29 cellular contexts compared by ENCODE assay signal in the genomic region with DNA sequence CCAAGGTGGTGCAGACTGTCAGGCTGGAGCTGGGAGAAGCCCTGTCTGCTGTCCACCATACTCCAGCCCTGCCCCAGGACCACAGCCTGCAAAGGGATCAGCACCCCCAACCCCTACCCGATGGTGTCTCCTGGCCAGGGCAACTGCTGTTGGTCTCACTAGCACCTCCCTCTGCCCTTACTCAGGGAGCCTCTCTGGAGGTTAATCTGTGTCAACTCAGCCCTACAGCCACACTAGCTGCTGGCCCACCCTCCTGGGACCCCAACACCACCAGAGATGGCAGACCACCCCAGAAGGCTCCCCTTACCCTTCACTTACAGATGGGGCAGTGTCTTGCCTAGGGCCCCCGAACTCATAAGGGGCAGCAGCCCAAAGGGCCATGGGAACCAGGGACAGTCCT.
"Had no signal": no experiment of that assay in that cellular context is flagged by ENCODE, and none has a peak within 500 bp of the region (broad histone marks: within the 10 kb centered on the region; RNA-seq: fewer than 3 reads in every experiment).

No MANE protein-coding gene starts in this region.

- H3K27ac ChIP-seq: adrenal gland, body of pancreas, coronary artery, heart right ventricle, left lung, neutrophil, ovary, prostate gland had no signal

- H3K4me3 ChIP-seq: adrenal gland, body of pancreas, coronary artery, heart right ventricle, left lung, lung, ovary, prostate gland, tibial nerve had no signal

- H3K9me3 Mint-ChIP-seq: activated naive CD4-positive, alpha-beta T cell treated with anti-CD3 and anti-CD28 coated beads, Interleukin-2, amount 50 U/mL, for 72 hours; activated T-helper 1 cell treated with anti-CD3 and anti-CD28 coated beads, Interleukin-12 subunit alpha, Interleukin-12 subunit beta, Interleukin-2, Interleukin-4 antibody, amounts not matched to agents 30 ng/mL and 10 ng/mL and 1 ng/mL, durations not matched to agents 14 hours and 24 hours and 36 hours; nephron; T-helper 2 cell treated with Interferon-gamma antibody and Interleukin-4, amounts not matched to agents 5 μg/mL and 100 μg/mL, for 36 hours had no signal

- H3K36me3 Mint-ChIP-seq: activated naive CD4-positive, alpha-beta T cell treated with anti-CD3 and anti-CD28 coated beads, Interleukin-2, amount 50 U/mL, for 72 hours had no signal

- H3K27ac Mint-ChIP-seq: activated naive CD4-positive, alpha-beta T cell treated with anti-CD3 and anti-CD28 coated beads, Interleukin-2, amount 50 U/mL, for 72 hours; activated T-helper 1 cell treated with anti-CD3 and anti-CD28 coated beads, Interleukin-12 subunit alpha, Interleukin-12 subunit beta, Interleukin-2, Interleukin-4 antibody, amounts not matched to agents 30 ng/mL and 10 ng/mL and 1 ng/mL, durations not matched to agents 14 hours and 24 hours and 36 hours; nephron; T-helper 2 cell treated with Interferon-gamma antibody and Interleukin-4, amounts not matched to agents 5 μg/mL and 100 μg/mL, for 36 hours had no signal

- H3K4me1 ChIP-seq: body of pancreas, left lung, prostate gland had no signal

- H3K9me3 ChIP-seq: adrenal gland, body of pancreas, heart right ventricle, left lung, neutrophil, ovary, prostate gland, tibial nerve had no signal

- H3K27me3 ChIP-seq: dorsolateral prefrontal cortex, left lung, neutrophil, ovary had no signal

- H3K4me3 Mint-ChIP-seq: activated T-helper 1 cell treated with anti-CD3 and anti-CD28 coated beads, Interleukin-12 subunit alpha, Interleukin-12 subunit beta, Interleukin-2, Interleukin-4 antibody, amounts not matched to agents 30 ng/mL and 10 ng/mL and 1 ng/mL, durations not matched to agents 14 hours and 24 hours and 36 hours; nephron; T-helper 2 cell treated with Interferon-gamma antibody and Interleukin-4, amounts not matched to agents 5 μg/mL and 100 μg/mL, for 36 hours had no signal

- DNase-seq: activated CD4-positive, alpha-beta T cell treated with anti-CD3 and anti-CD28 coated beads for 4 hours; activated CD4-positive, alpha-beta T cell treated with anti-CD3 and anti-CD28 coated beads, Interleukin-2, amount 50 U/mL, for 4 hours; activated gamma-delta T cell treated with Interleukin-2 at 50 U/mL for 16 hours; activated T-cell treated with anti-CD3 and anti-CD28 coated beads, Interleukin-2, amount 50 U/mL, for 1 hour; adrenal gland; aorta; body of pancreas; cerebellar nuclear complex; effector memory CD4-positive, alpha-beta T cell; heart right ventricle; left lung; retina; small intestine; stimulated activated CD4-positive, alpha-beta T cell treated with anti-CD3 and anti-CD28 coated beads, Interleukin-1b, Interleukin-23, amount 100 ng/mL, for 48 hours; stimulated activated CD4-positive, alpha-beta T cell treated with anti-CD3 and anti-CD28 coated beads, Interleukin-4, amount 100 ng/mL, for 4 hours; stimulated activated CD8-positive, alpha-beta memory T cell treated with anti-CD3 and anti-CD28 coated beads, Interleukin-4, amount 100 ng/mL, for 48 hours; stimulated activated naive CD4-positive, alpha-beta T cell; T-helper 1 cell had no signal

- H3K36me3 ChIP-seq: adrenal gland, heart right ventricle, left lung, ovary, prostate gland, tibial nerve had no signal
